In the genomic region with DNA sequence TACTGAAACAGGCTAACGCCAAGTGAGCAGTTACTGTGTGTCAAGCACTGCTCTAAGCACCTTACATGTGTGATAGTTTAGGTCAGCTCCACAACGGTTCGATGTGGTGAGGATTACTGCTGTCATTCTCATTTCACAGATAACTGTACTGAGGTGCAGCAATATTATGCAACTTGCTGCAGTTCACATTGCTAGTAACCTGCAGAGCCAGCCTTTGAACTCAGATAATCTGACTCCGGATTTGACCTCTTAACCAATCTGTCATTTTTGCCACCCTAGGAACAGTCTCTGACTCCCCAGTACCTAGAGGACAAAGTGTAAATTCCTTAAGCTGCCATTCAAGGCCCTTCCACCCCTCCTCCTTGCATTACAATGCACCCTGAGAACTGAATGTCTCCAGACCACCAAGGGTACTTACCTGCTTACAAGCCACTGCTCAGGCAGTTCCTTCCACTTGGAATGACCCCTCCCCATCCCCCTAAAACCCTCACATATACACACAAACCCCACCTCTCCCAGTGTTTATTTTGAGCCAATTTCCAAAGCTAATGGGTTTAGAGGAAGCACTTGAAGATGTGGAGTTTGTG, we compare ENCODE assay signal across 1 cellular context.
TF ChIP-seq lines count a peak whose summit lies in the region.

No MANE protein-coding gene starts in this region.

TF ChIP-seq in GM23338, 12 proteins besides CTCF, POLR2A, EP300 and RAD21 (continued from another document):
- TF ChIP-seq, protein P1, sequence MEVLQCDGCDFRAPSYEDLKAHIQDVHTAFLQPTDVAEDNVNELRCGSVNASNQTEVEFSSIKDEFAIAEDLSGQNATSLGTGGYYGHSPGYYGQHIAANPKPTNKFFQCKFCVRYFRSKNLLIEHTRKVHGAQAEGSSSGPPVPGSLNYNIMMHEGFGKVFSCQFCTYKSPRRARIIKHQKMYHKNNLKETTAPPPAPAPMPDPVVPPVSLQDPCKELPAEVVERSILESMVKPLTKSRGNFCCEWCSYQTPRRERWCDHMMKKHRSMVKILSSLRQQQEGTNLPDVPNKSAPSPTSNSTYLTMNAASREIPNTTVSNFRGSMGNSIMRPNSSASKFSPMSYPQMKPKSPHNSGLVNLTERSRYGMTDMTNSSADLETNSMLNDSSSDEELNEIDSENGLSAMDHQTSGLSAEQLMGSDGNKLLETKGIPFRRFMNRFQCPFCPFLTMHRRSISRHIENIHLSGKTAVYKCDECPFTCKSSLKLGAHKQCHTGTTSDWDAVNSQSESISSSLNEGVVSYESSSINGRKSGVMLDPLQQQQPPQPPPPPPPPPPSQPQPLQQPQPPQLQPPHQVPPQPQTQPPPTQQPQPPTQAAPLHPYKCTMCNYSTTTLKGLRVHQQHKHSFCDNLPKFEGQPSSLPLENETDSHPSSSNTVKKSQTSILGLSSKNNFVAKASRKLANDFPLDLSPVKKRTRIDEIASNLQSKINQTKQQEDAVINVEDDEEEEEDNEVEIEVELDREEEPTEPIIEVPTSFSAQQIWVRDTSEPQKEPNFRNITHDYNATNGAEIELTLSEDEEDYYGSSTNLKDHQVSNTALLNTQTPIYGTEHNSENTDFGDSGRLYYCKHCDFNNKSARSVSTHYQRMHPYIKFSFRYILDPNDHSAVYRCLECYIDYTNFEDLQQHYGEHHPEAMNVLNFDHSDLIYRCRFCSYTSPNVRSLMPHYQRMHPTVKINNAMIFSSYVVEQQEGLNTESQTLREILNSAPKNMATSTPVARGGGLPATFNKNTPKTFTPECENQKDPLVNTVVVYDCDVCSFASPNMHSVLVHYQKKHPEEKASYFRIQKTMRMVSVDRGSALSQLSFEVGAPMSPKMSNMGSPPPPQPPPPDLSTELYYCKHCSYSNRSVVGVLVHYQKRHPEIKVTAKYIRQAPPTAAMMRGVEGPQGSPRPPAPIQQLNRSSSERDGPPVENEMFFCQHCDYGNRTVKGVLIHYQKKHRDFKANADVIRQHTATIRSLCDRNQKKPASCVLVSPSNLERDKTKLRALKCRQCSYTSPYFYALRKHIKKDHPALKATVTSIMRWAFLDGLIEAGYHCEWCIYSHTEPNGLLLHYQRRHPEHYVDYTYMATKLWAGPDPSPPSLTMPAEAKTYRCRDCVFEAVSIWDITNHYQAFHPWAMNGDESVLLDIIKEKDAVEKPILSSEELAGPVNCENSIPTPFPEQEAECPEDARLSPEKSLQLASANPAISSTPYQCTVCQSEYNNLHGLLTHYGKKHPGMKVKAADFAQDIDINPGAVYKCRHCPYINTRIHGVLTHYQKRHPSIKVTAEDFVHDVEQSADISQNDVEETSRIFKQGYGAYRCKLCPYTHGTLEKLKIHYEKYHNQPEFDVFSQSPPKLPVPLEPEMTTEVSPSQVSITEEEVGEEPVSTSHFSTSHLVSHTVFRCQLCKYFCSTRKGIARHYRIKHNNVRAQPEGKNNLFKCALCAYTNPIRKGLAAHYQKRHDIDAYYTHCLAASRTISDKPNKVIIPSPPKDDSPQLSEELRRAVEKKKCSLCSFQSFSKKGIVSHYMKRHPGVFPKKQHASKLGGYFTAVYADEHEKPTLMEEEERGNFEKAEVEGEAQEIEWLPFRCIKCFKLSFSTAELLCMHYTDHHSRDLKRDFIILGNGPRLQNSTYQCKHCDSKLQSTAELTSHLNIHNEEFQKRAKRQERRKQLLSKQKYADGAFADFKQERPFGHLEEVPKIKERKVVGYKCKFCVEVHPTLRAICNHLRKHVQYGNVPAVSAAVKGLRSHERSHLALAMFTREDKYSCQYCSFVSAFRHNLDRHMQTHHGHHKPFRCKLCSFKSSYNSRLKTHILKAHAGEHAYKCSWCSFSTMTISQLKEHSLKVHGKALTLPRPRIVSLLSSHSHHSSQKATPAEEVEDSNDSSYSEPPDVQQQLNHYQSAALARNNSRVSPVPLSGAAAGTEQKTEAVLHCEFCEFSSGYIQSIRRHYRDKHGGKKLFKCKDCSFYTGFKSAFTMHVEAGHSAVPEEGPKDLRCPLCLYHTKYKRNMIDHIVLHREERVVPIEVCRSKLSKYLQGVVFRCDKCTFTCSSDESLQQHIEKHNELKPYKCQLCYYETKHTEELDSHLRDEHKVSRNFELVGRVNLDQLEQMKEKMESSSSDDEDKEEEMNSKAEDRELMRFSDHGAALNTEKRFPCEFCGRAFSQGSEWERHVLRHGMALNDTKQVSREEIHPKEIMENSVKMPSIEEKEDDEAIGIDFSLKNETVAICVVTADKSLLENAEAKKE (CRISPR knock-in tag; IDR thresholded peaks at IDR 0.05): peak; percentile 29; the same call in 1 of the 2 replicates
